24 cellular contexts compared by ENCODE assay signal in genomic region chr19:57355916-57356315, GRCh38.
"Had no signal": no experiment of that assay in that cellular context is flagged by ENCODE, and none has a peak within 500 bp of the region (broad histone marks: within the 10 kb centered on the region; RNA-seq: fewer than 3 reads in every experiment).

No MANE protein-coding gene starts in this region.

- H3K4me1 ChIP-seq: colonic mucosa had no signal

- H3K27ac Mint-ChIP-seq: dendritic cell treated with granulocyte-macrophage colony-stimulating factor and Interleukin-4, amounts not matched to agents 40 ng/mL and 50 ng/mL, for 4 days; immature natural killer cell; naive thymus-derived CD8-positive, alpha-beta T cell; stimulated activated memory B cell treated with anti-CD40 and anti-IgM and Interleukin-4, amounts not matched to agents 10 μg/mL and 1 μg/mL and 100 μg/mL, for 72 hours had no signal

- H3K27me3 ChIP-seq: colonic mucosa, ovary, spleen, transverse colon, vagina had no signal

- H3K27me3 Mint-ChIP-seq: dendritic cell treated with granulocyte-macrophage colony-stimulating factor and Interleukin-4, amounts not matched to agents 40 ng/mL and 50 ng/mL, for 4 days; naive thymus-derived CD8-positive, alpha-beta T cell; stimulated activated memory B cell treated with anti-CD40 and anti-IgM and Interleukin-4, amounts not matched to agents 10 μg/mL and 1 μg/mL and 100 μg/mL, for 72 hours had no signal

- H3K27ac ChIP-seq: colonic mucosa, left ventricle myocardium inferior, lower lobe of right lung, ovary, psoas muscle, skin epidermis, spleen, transverse colon, vagina had no signal

- ATAC-seq: left colon; lower lobe of right lung; naive thymus-derived CD8-positive, alpha-beta T cell; psoas muscle; right cardiac atrium; stimulated activated memory B cell treated with anti-CD40 and anti-IgM and Interleukin-4, amounts not matched to agents 10 μg/mL and 1 μg/mL and 100 μg/mL, for 72 hours; stimulated activated naive CD8-positive, alpha-beta T cell treated with anti-CD3 and anti-CD28 coated beads, Interleukin-15, Interleukin-2, amounts not matched to agents 100 U/mL and 50 U/mL, for 24 hours had no signal

- FAIRE-seq: frontal cortex had no signal

- H3K9me3 ChIP-seq: colonic mucosa had no signal

- H3K4me3 Mint-ChIP-seq: dendritic cell treated with granulocyte-macrophage colony-stimulating factor and Interleukin-4, amounts not matched to agents 40 ng/mL and 50 ng/mL, for 4 days; stimulated activated memory B cell treated with anti-CD40 and anti-IgM and Interleukin-4, amounts not matched to agents 10 μg/mL and 1 μg/mL and 100 μg/mL, for 72 hours had no signal

- H3K4me3 ChIP-seq: colonic mucosa, left ventricle myocardium inferior, lower lobe of right lung, ovary, psoas muscle, skin epidermis, spleen, transverse colon, vagina had no signal

- DNase-seq: colonic mucosa; effector memory CD4-positive, alpha-beta T cell; hypothalamus; immature natural killer cell; islet precursor cell; kidney glomerular epithelial cell; left colon; left ventricle myocardium inferior; lower lobe of right lung; naive thymus-derived CD8-positive, alpha-beta T cell; occipital lobe; ovary; posterior cingulate gyrus; psoas muscle; right cardiac atrium; spleen; stimulated activated CD4-positive, alpha-beta T cell treated with anti-CD3 and anti-CD28 coated beads, Interleukin-4, amount 100 ng/mL, for 4 hours; stimulated activated naive CD8-positive, alpha-beta T cell treated with anti-CD3 and anti-CD28 coated beads, Interleukin-15, Interleukin-2, amounts not matched to agents 100 U/mL and 50 U/mL, for 24 hours; transverse colon had no signal
